1 cellular context compared by ENCODE assay signal in genomic region chr2:113175101-113175628, GRCh38.
TF ChIP-seq lines count a peak whose summit lies in the region.

No MANE protein-coding gene starts in this region.

TF ChIP-seq in HepG2, 621 proteins besides CTCF, POLR2A, EP300 and RAD21 (continued from another document and continues in another):
- TF ChIP-seq ZNF414 (CRISPR knock-in tag; IDR thresholded peaks at IDR 0.05): no peak
- TF ChIP-seq SP2 (CRISPR knock-in tag; IDR thresholded peaks at IDR 0.05): no peak
- no peak for TF ChIP-seq ZNF17 (CRISPR knock-in tag; IDR thresholded peaks at IDR 0.05)
- TF ChIP-seq FOXC1 (CRISPR knock-in tag; IDR thresholded peaks at IDR 0.05; ENCODE audit: borderline replicate concordance): no peak
- TF ChIP-seq PITX1 (CRISPR knock-in tag; IDR thresholded peaks at IDR 0.05): 0 out of 2 replicates have a peak, but pooled peaks have one; percentile 24
- no peak for TF ChIP-seq ARNT2 (CRISPR knock-in tag; IDR thresholded peaks at IDR 0.05; ENCODE audit: low read depth)
- 0 out of 2 replicates have a peak, but pooled peaks have one; percentile 19 for TF ChIP-seq KDM5B (CRISPR knock-in tag; IDR thresholded peaks at IDR 0.05; ENCODE audit: borderline replicate concordance)
- TF ChIP-seq CHD4 (IDR thresholded peaks at IDR 0.05; ENCODE audit: borderline replicate concordance, low read length): no peak
- TF ChIP-seq DBP (CRISPR knock-in tag; IDR thresholded peaks at IDR 0.05; ENCODE audit: not compliant biosample characterization): no peak
- no peak for TF ChIP-seq MLX (CRISPR knock-in tag; IDR thresholded peaks at IDR 0.05)
- TF ChIP-seq NFAT5 (CRISPR knock-in tag; IDR thresholded peaks at IDR 0.05): no peak
- TF ChIP-seq ZFX (CRISPR knock-in tag; IDR thresholded peaks at IDR 0.05; ENCODE audit: low read depth): peak; percentile 69
- peak; percentile 40; the same call in 1 of the 2 replicates for TF ChIP-seq ZNF605 (CRISPR knock-in tag; IDR thresholded peaks at IDR 0.05)
- TF ChIP-seq ZNF609 (CRISPR knock-in tag; IDR thresholded peaks at IDR 0.05; ENCODE audit: borderline replicate concordance): no peak
- no peak for TF ChIP-seq ZNF468 (CRISPR knock-in tag; IDR thresholded peaks at IDR 0.05)
- TF ChIP-seq DZIP1 (CRISPR knock-in tag; IDR thresholded peaks at IDR 0.05): no peak
- no peak for TF ChIP-seq ZFP82 (CRISPR knock-in tag; IDR thresholded peaks at IDR 0.05; ENCODE audit: borderline replicate concordance)
- TF ChIP-seq ZNF670 (CRISPR knock-in tag; IDR thresholded peaks at IDR 0.05; ENCODE audit: borderline replicate concordance): peak; percentile 53; the same call in 1 of the 2 replicates
- 0 out of 2 replicates have a peak, but pooled peaks have one; percentile 28 for TF ChIP-seq POGZ (CRISPR knock-in tag; IDR thresholded peaks at IDR 0.05)
- TF ChIP-seq JARID2 (CRISPR knock-in tag; IDR thresholded peaks at IDR 0.05; ENCODE audit: insufficient replicate concordance): no peak
- no peak for TF ChIP-seq E2F5 (CRISPR knock-in tag; conservative IDR thresholded peaks at IDR 0.05)
- TF ChIP-seq REST (IDR thresholded peaks at IDR 0.05; ENCODE audit: borderline replicate concordance in 1 of 2, low read depth in 1 of 2, low read length in 2 of 2): 0 out of 4 replicates have a peak, but pooled peaks of 1 of the 2 experiments have one; percentile 38
- TF ChIP-seq ZSCAN25 (CRISPR knock-in tag; IDR thresholded peaks at IDR 0.05): no peak
- TF ChIP-seq ZNF687 (CRISPR knock-in tag; IDR thresholded peaks at IDR 0.05): peak; percentile 50
